Comparison of ENCODE assay signal across 8 cellular contexts in the genomic region with DNA sequence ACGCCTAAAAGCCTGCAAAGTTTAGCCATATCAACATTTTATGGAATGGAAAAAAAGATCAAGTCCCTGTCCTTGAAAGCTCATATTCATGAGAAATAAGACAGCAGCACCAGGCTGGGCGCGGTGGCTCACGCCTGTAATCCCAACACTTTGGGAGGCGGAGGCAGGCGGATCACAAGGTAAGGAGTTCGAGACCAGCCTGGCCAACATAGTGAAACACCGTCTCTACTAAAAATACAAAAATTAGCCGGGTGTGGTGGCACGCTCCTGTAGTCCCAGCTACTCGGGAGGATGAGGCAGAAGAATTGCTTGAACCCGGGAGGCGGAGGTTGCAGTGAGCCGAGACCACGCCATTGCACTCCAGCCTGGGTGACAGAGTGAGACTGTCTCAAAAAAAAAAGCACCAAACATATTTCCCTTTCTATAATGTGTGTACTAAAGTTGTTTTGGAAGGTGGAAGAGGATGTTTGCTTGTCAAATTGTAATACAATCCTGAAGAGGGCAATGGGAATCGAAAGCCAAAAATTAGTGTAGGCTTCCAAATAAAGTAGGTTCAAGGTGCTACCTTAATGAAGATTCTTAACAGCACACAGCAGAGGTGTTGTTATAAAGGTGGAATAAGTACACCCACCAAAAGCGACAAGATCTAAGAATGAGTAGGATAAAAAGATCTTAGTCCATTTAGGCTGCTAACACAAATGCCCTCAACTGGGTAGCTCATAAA. TPM values are rescaled to one million over a fixed set of nuclear protein-coding genes. Genes with fewer than 3 reads are reported as not detected.
DNase-seq lines count a peak whose midpoint lies in the region; ATAC-seq and TF ChIP-seq lines count a peak whose summit lies in the region.
"Not testable (repeated sequence)": the region's sequence is repeated elsewhere in the genome, so short reads cannot be mapped to it uniquely, and the experiment has no call there.

No MANE protein-coding gene starts in this region.

- POLR2A ChIA-PET in activated naive CD8-positive, alpha-beta T cell treated with anti-CD3 and anti-CD28 coated beads, Interleukin-2, amount 10 ng/mL, durations not matched to agents 7 days and 5 days (lab: Charles Lee), result interaction anchor here (0.6 to 3.0 kb wide), 5 partner anchors 9 to 328 kb away, joined by 3 to 40 read pairs (median 4); partner anchors contain the start of genes FBXO33 and GEMIN2

- H3K27ac ChIP-seq in HL-60 (replicated peaks) (peak overlapping the region; percentile 76), SU-DHL-6 (ENCODE audit: low read depth, low read length) (peak overlapping the region; percentile 63)
- H3K27ac ChIP-seq in effector memory CD4-positive, alpha-beta T cell (ENCODE audit: insufficient read depth, low read length, poor library complexity, severe bottlenecking), result peak overlapping the region; percentile 88
- H3K27ac ChIP-seq in iPS DF 6.9 (ENCODE audit: low read length), result not testable (repeated sequence)

- H3K27me3 Mint-ChIP-seq in activated naive CD8-positive, alpha-beta T cell treated with anti-CD3 and anti-CD28 coated beads, Interleukin-2, amount 10 ng/mL, durations not matched to agents 7 days and 5 days; natural killer cell treated with Interleukin-12 subunit alpha and Interleukin-12 subunit beta and Interleukin-15 and Interleukin-18, amount 100 ng/mL, for 72 hours; stimulated activated memory B cell treated with anti-CD40 and anti-IgM and Interleukin-4, amounts not matched to agents 10 μg/mL and 1 μg/mL and 100 μg/mL, for 72 hours: not testable (repeated sequence)

- not testable (repeated sequence) for DNase-seq in BE2C; HL-60 (ENCODE audit: low read depth in 1 of 2, low spot score in 1 of 2); activated naive CD8-positive, alpha-beta T cell treated with anti-CD3 and anti-CD28 coated beads, Interleukin-2, amount 10 ng/mL, durations not matched to agents 7 days and 5 days; effector memory CD4-positive, alpha-beta T cell; iPS DF 6.9 (ENCODE audit: low read depth, low spot score); natural killer cell treated with Interleukin-12 subunit alpha and Interleukin-12 subunit beta and Interleukin-15 and Interleukin-18, amount 100 ng/mL, for 72 hours (ENCODE audit: low spot score)

- H3K9me3 Mint-ChIP-seq in activated naive CD8-positive, alpha-beta T cell treated with anti-CD3 and anti-CD28 coated beads, Interleukin-2, amount 10 ng/mL, durations not matched to agents 7 days and 5 days; natural killer cell treated with Interleukin-12 subunit alpha and Interleukin-12 subunit beta and Interleukin-15 and Interleukin-18, amount 100 ng/mL, for 72 hours; stimulated activated memory B cell treated with anti-CD40 and anti-IgM and Interleukin-4, amounts not matched to agents 10 μg/mL and 1 μg/mL and 100 μg/mL, for 72 hours: not testable (repeated sequence)

- H2AFZ ChIP-seq in SU-DHL-6 (ENCODE audit: low read depth, low read length, severe bottlenecking), result not testable (repeated sequence)

- not testable (repeated sequence) for H4K20me1 ChIP-seq in SU-DHL-6 (ENCODE audit: low read depth, low read length)

- not testable (repeated sequence) for ATAC-seq in activated naive CD8-positive, alpha-beta T cell treated with anti-CD3 and anti-CD28 coated beads, Interleukin-2, amount 10 ng/mL, durations not matched to agents 7 days and 5 days (ENCODE audit: low read depth); natural killer cell treated with Interleukin-12 subunit alpha and Interleukin-12 subunit beta and Interleukin-15 and Interleukin-18, amount 100 ng/mL, for 72 hours; stimulated activated memory B cell treated with anti-CD40 and anti-IgM and Interleukin-4, amounts not matched to agents 10 μg/mL and 1 μg/mL and 100 μg/mL, for 72 hours

- not testable (repeated sequence) for H3K36me3 ChIP-seq in BE2C; SU-DHL-6 (ENCODE audit: low read length); effector memory CD4-positive, alpha-beta T cell (ENCODE audit: control insufficient read depth, insufficient read depth, low read length); iPS DF 6.9 (ENCODE audit: control insufficient read depth, insufficient read depth, low read length)

- H3K36me3 Mint-ChIP-seq in activated naive CD8-positive, alpha-beta T cell treated with anti-CD3 and anti-CD28 coated beads, Interleukin-2, amount 10 ng/mL, durations not matched to agents 7 days and 5 days; natural killer cell treated with Interleukin-12 subunit alpha and Interleukin-12 subunit beta and Interleukin-15 and Interleukin-18, amount 100 ng/mL, for 72 hours; stimulated activated memory B cell treated with anti-CD40 and anti-IgM and Interleukin-4, amounts not matched to agents 10 μg/mL and 1 μg/mL and 100 μg/mL, for 72 hours: not testable (repeated sequence)

- peak overlapping the region; percentile 99 for H3K4me3 Mint-ChIP-seq in activated naive CD8-positive, alpha-beta T cell treated with anti-CD3 and anti-CD28 coated beads, Interleukin-2, amount 10 ng/mL, durations not matched to agents 7 days and 5 days
- H3K4me3 Mint-ChIP-seq in natural killer cell treated with Interleukin-12 subunit alpha and Interleukin-12 subunit beta and Interleukin-15 and Interleukin-18, amount 100 ng/mL, for 72 hours, result peak overlapping the region; percentile 95
- H3K4me3 Mint-ChIP-seq in stimulated activated memory B cell treated with anti-CD40 and anti-IgM and Interleukin-4, amounts not matched to agents 10 μg/mL and 1 μg/mL and 100 μg/mL, for 72 hours, result peak overlapping the region; percentile 100

- H3K9me3 ChIP-seq in BE2C; SU-DHL-6 (ENCODE audit: insufficient read depth, low read length); effector memory CD4-positive, alpha-beta T cell (ENCODE audit: control insufficient read depth, low read length); iPS DF 6.9 (ENCODE audit: control insufficient read depth, insufficient read depth, low read length): not testable (repeated sequence)

- H3K27me3 ChIP-seq in BE2C; HL-60 (ENCODE audit: insufficient read depth, poor library complexity, severe bottlenecking); SU-DHL-6 (ENCODE audit: low read length); effector memory CD4-positive, alpha-beta T cell (replicated peaks; ENCODE audit: control insufficient read depth, insufficient read depth, low read length, poor library complexity, severe bottlenecking); iPS DF 6.9 (ENCODE audit: control insufficient read depth, insufficient read depth, low read length): not testable (repeated sequence)

- H3K79me2 ChIP-seq in SU-DHL-6 (ENCODE audit: insufficient read depth, low read length), result peaks cover 37% of the 10 kb centered on the region

- peak overlapping the region; percentile 89 for H3K9ac ChIP-seq in SU-DHL-6 (ENCODE audit: low read length)

- not testable (repeated sequence) for TF ChIP-seq CTCF in BE2C (IDR thresholded peaks at IDR 0.05; ENCODE audit: low read depth, low read length); HL-60 (IDR thresholded peaks at IDR 0.05; ENCODE audit: insufficient read depth, low read length); SU-DHL-6 (IDR thresholded peaks at IDR 0.05; ENCODE audit: insufficient read depth, low read length, poor library complexity, severe bottlenecking)

- H3K4me3 ChIP-seq in BE2C (ENCODE audit: low read depth, low read length), result peak overlapping the region; percentile 83
- H3K4me3 ChIP-seq in HL-60 (replicated peaks; ENCODE audit: insufficient read depth, low read length), result peak overlapping the region; percentile 87
- peak overlapping the region; percentile 87 for H3K4me3 ChIP-seq in SU-DHL-6 (ENCODE audit: insufficient read depth, low read length, poor library complexity, severe bottlenecking)
- peak overlapping the region; percentile 98 for H3K4me3 ChIP-seq in effector memory CD4-positive, alpha-beta T cell (ENCODE audit: insufficient read depth, low read depth, low read length, poor library complexity, severe bottlenecking)
- H3K4me3 ChIP-seq in iPS DF 6.9 (ENCODE audit: low read length), result peak overlapping the region; percentile 88; the same call in 1 of the 2 replicates

- peaks cover 25% of the 10 kb centered on the region for H3F3A ChIP-seq in SU-DHL-6 (ENCODE audit: insufficient read depth)

- H3K9me2 ChIP-seq in SU-DHL-6 (replicated peaks; ENCODE audit: insufficient read depth, low read length), result not testable (repeated sequence)

- peak overlapping the region; percentile 98 for H3K27ac Mint-ChIP-seq in activated naive CD8-positive, alpha-beta T cell treated with anti-CD3 and anti-CD28 coated beads, Interleukin-2, amount 10 ng/mL, durations not matched to agents 7 days and 5 days
- H3K27ac Mint-ChIP-seq in natural killer cell treated with Interleukin-12 subunit alpha and Interleukin-12 subunit beta and Interleukin-15 and Interleukin-18, amount 100 ng/mL, for 72 hours, result peak overlapping the region; percentile 90 to 96
- peak overlapping the region; percentile 99 for H3K27ac Mint-ChIP-seq in stimulated activated memory B cell treated with anti-CD40 and anti-IgM and Interleukin-4, amounts not matched to agents 10 μg/mL and 1 μg/mL and 100 μg/mL, for 72 hours

- H3K4me1 Mint-ChIP-seq in activated naive CD8-positive, alpha-beta T cell treated with anti-CD3 and anti-CD28 coated beads, Interleukin-2, amount 10 ng/mL, durations not matched to agents 7 days and 5 days, result peaks cover 36% of the 10 kb centered on the region
- H3K4me1 Mint-ChIP-seq in natural killer cell treated with Interleukin-12 subunit alpha and Interleukin-12 subunit beta and Interleukin-15 and Interleukin-18, amount 100 ng/mL, for 72 hours (ENCODE audit: low read depth in 2 of 2), result peaks cover 25 to 29% of the 10 kb centered on the region in 2 donors
- H3K4me1 Mint-ChIP-seq in stimulated activated memory B cell treated with anti-CD40 and anti-IgM and Interleukin-4, amounts not matched to agents 10 μg/mL and 1 μg/mL and 100 μg/mL, for 72 hours, result peaks cover 37% of the 10 kb centered on the region

- peak overlapping the region; percentile 80 for H3K4me2 ChIP-seq in SU-DHL-6 (ENCODE audit: low read depth, low read length, poor library complexity, severe bottlenecking)

- H3K4me1 ChIP-seq in BE2C; effector memory CD4-positive, alpha-beta T cell (ENCODE audit: control insufficient read depth, insufficient read depth, low read length, poor library complexity, severe bottlenecking); iPS DF 6.9 (ENCODE audit: control insufficient read depth, insufficient read depth, low read length): not testable (repeated sequence)

- no CpG with 5 or more reads among the region's 17 CpGs for WGBS in iPS DF 6.9 (ENCODE audit: insufficient coverage, insufficient read length)

RNA-seq across cellular contexts. Expression of gene SEC23A, which starts 1.2 kb away (rescaled TPM):
- 29.1 TPM for polyA plus RNA-seq in BE2C (2012; ENCODE audit: insufficient read depth, insufficient read length, low read depth)
- 10 to 100 TPM; 66.2 to 66.8 TPM for total RNA-seq in activated naive CD8-positive, alpha-beta T cell treated with anti-CD3 and anti-CD28 coated beads, Interleukin-2, amount 10 ng/mL, durations not matched to agents 7 days and 5 days
- 10 to 100 TPM; 59.1 to 60.0 TPM for total RNA-seq in natural killer cell treated with Interleukin-12 subunit alpha and Interleukin-12 subunit beta and Interleukin-15 and Interleukin-18, amount 100 ng/mL, for 72 hours

RNA-seq across cellular contexts. Expression of gene GEMIN2, which starts 9.9 kb away (rescaled TPM):
- 16.5 TPM for polyA plus RNA-seq in BE2C (2012; ENCODE audit: insufficient read depth, insufficient read length, low read depth)
- 10 to 100 TPM; 23.1 to 24.9 TPM for total RNA-seq in activated naive CD8-positive, alpha-beta T cell treated with anti-CD3 and anti-CD28 coated beads, Interleukin-2, amount 10 ng/mL, durations not matched to agents 7 days and 5 days
- 10 to 100 TPM; 15.6 to 29.7 TPM for total RNA-seq in natural killer cell treated with Interleukin-12 subunit alpha and Interleukin-12 subunit beta and Interleukin-15 and Interleukin-18, amount 100 ng/mL, for 72 hours
